18 cellular contexts compared by ENCODE assay signal in the genomic region with DNA sequence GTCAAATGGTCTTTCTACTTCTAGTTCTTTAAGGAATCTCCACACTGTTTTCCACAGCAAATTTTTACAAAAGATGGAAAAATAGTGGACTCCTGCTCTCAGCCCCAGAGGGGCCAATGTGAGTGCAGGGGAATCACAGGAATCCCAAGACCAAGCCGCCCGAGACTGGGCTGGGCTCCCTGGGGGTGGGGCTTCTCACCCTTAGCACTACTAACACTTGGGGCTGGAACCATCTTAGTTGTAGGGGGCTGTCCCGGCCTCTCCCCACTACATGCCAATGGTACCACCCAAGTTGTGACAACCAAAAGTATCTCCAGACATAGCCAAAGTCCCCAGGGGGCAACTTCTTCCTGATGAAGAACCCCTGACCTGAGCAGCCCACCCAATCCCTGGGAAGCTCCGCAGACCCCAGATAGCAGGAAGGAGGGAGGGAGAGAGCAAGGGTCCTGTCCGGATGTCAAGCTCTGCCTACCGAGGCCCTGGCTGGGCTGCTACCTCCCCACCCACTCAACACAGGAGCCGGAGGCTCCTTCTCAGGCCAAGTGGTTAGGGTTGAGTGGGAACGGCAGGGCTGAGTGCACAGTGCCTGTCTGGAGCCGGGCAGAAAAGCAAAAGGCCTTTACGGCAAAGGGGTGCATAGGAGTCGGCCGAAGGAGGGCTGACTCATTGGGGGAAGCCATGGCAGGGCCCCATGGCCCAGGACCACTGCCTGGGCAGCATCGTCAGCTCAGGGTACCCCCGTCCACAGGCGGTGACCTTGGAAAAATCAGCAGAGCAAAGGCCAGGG.
"Had no signal": no experiment of that assay in that cellular context is flagged by ENCODE, and none has a peak within 500 bp of the region (broad histone marks: within the 10 kb centered on the region; RNA-seq: fewer than 3 reads in every experiment).

No MANE protein-coding gene starts in this region.

- H3K4me1 ChIP-seq: breast epithelium had no signal

- ATAC-seq: activated T-cell treated with anti-CD3 and anti-CD28 coated beads, Interleukin-2, amount 50 U/mL, for 72 hours; gastroesophageal sphincter; stimulated activated naive B cell treated with anti-CD40 and anti-IgM and Interleukin-4, amounts not matched to agents 10 μg/mL and 1 μg/mL and 100 μg/mL, for 72 hours had no signal

- H3K9me3 Mint-ChIP-seq: activated CD4-positive, alpha-beta T cell treated with anti-CD3 and anti-CD28 coated beads, Interleukin-2, amount 10 ng/mL, durations not matched to agents 7 days and 5 days; activated T-cell treated with anti-CD3 and anti-CD28 coated beads, Interleukin-2, amount 50 U/mL, for 72 hours; endodermal cell; neural crest cell; T-helper 2 cell treated with Interferon-gamma antibody and Interleukin-4, amounts not matched to agents 5 μg/mL and 100 μg/mL, for 36 hours had no signal

- H3K4me3 Mint-ChIP-seq: activated CD4-positive, alpha-beta T cell treated with anti-CD3 and anti-CD28 coated beads, Interleukin-2, amount 10 ng/mL, durations not matched to agents 7 days and 5 days; activated T-cell treated with anti-CD3 and anti-CD28 coated beads, Interleukin-2, amount 50 U/mL, for 72 hours; endodermal cell; neural crest cell; stimulated activated naive B cell treated with anti-CD40 and anti-IgM and Interleukin-4, amounts not matched to agents 10 μg/mL and 1 μg/mL and 100 μg/mL, for 72 hours; T-helper 2 cell treated with Interferon-gamma antibody and Interleukin-4, amounts not matched to agents 5 μg/mL and 100 μg/mL, for 36 hours had no signal

- H3K27ac Mint-ChIP-seq: activated CD4-positive, alpha-beta T cell treated with anti-CD3 and anti-CD28 coated beads, Interleukin-2, amount 10 ng/mL, durations not matched to agents 7 days and 5 days; activated T-cell treated with anti-CD3 and anti-CD28 coated beads, Interleukin-2, amount 50 U/mL, for 72 hours; endodermal cell; stimulated activated naive B cell treated with anti-CD40 and anti-IgM and Interleukin-4, amounts not matched to agents 10 μg/mL and 1 μg/mL and 100 μg/mL, for 72 hours; T-helper 2 cell treated with Interferon-gamma antibody and Interleukin-4, amounts not matched to agents 5 μg/mL and 100 μg/mL, for 36 hours had no signal

- DNase-seq: activated CD4-positive, alpha-beta T cell treated with anti-CD3 and anti-CD28 coated beads, Interleukin-2, amount 10 ng/mL, durations not matched to agents 7 days and 5 days; activated CD4-positive, CD25-positive, alpha-beta regulatory T cell; activated CD8-positive, alpha-beta memory T cell treated with anti-CD3 and anti-CD28 coated beads, Interleukin-2, amount 50 U/mL, for 48 hours; activated gamma-delta T cell; activated T-cell treated with anti-CD3 and anti-CD28 coated beads, Interleukin-2, amount 50 U/mL, for 72 hours; anterior cingulate cortex; endodermal cell; hippocampal formation; stimulated activated CD4-positive, alpha-beta T cell treated with anti-CD3 and anti-CD28 coated beads, Interleukin-15, amount 100 ng/mL, for 24 hours; stimulated activated CD4-positive, alpha-beta T cell treated with anti-CD3 and anti-CD28 coated beads, Interleukin-4, amount 100 ng/mL, for 1 hour; stimulated activated naive B cell treated with anti-CD40 and anti-IgM and Interleukin-4, amounts not matched to agents 10 μg/mL and 1 μg/mL and 100 μg/mL, for 72 hours had no signal

- H3K9me3 ChIP-seq: breast epithelium, gastroesophageal sphincter, tibial nerve had no signal

- H3K27me3 ChIP-seq: breast epithelium, tibial nerve had no signal

- H3K36me3 ChIP-seq: breast epithelium, gastroesophageal sphincter, tibial nerve had no signal

- H3K27ac ChIP-seq: dorsolateral prefrontal cortex, tibial nerve had no signal

- H3K36me3 Mint-ChIP-seq: stimulated activated naive B cell treated with anti-CD40 and anti-IgM and Interleukin-4, amounts not matched to agents 10 μg/mL and 1 μg/mL and 100 μg/mL, for 72 hours had no signal

- H3K4me1 Mint-ChIP-seq: activated CD4-positive, alpha-beta T cell treated with anti-CD3 and anti-CD28 coated beads, Interleukin-2, amount 10 ng/mL, durations not matched to agents 7 days and 5 days; endodermal cell; neural crest cell; stimulated activated naive B cell treated with anti-CD40 and anti-IgM and Interleukin-4, amounts not matched to agents 10 μg/mL and 1 μg/mL and 100 μg/mL, for 72 hours had no signal

- FAIRE-seq: keratinocyte had no signal

- H3K4me3 ChIP-seq: breast epithelium, dorsolateral prefrontal cortex, gastroesophageal sphincter, tibial nerve had no signal
